ENCODE assay signal across 20 cellular contexts in genomic region chr3:69160107-69160506, GRCh38. TPM values are rescaled to one million over a fixed set of nuclear protein-coding genes. Genes with fewer than 3 reads are reported as not detected.
"Had no signal": no experiment of that assay in that cellular context is flagged by ENCODE, and none has a peak within 500 bp of the region (broad histone marks: within the 10 kb centered on the region; RNA-seq: fewer than 3 reads in every experiment).

No MANE protein-coding gene starts in this region.

- H3K36me3 ChIP-seq: brain microvascular endothelial cell, cardiac muscle cell had no signal

- H3K9me3 Mint-ChIP-seq: activated B cell treated with CpG ODN at 0.5 μM for 24 hours; activated CD4-positive, alpha-beta memory T cell treated with anti-CD3 and anti-CD28 coated beads, Interleukin-2, amount 10 ng/mL, durations not matched to agents 7 days and 5 days; activated naive CD4-positive, alpha-beta T cell treated with anti-CD3 and anti-CD28 coated beads, Interleukin-2, amount 50 U/mL, for 24 hours had no signal

- H3K4me3 Mint-ChIP-seq: activated B cell treated with CpG ODN at 0.5 μM for 24 hours; activated naive CD4-positive, alpha-beta T cell treated with anti-CD3 and anti-CD28 coated beads, Interleukin-2, amount 50 U/mL, for 24 hours; T-helper 17 cell had no signal

- H3K4me3 ChIP-seq: cardiac muscle cell had no signal

- DNase-seq: activated B cell treated with CpG ODN at 0.5 μM for 24 hours; activated CD4-positive, alpha-beta memory T cell treated with anti-CD3 and anti-CD28 coated beads, Interleukin-2, amount 10 ng/mL, durations not matched to agents 7 days and 5 days; activated CD4-positive, alpha-beta T cell treated with anti-CD3 and anti-CD28 coated beads, Interleukin-2, amount 50 U/mL, for 1 hour; activated T-cell treated with anti-CD3 and anti-CD28 coated beads, Interleukin-2, amount 50 U/mL, for 48 hours; brain microvascular endothelial cell; Kasumi-1; KBM-7; NCI-H1105 treated with DMSO at 0.1 percent for 48 hours; NCI-H1436 treated with DMSO at 0.1 percent for 48 hours; NCI-H187; NCI-H2081 treated with DMSO at 0.1 percent for 48 hours; NCI-H446; NCI-H524; SIG-M5; T-helper 17 cell; T1000 had no signal

- H3K36me3 Mint-ChIP-seq: activated naive CD4-positive, alpha-beta T cell treated with anti-CD3 and anti-CD28 coated beads, Interleukin-2, amount 50 U/mL, for 24 hours had no signal

- H3K27ac ChIP-seq: brain microvascular endothelial cell, cardiac muscle cell had no signal

- H3K4me1 Mint-ChIP-seq: activated B cell treated with CpG ODN at 0.5 μM for 24 hours had no signal

- H3K27me3 ChIP-seq: brain microvascular endothelial cell, cardiac muscle cell had no signal

- H3K27ac Mint-ChIP-seq: activated B cell treated with CpG ODN at 0.5 μM for 24 hours; activated CD4-positive, alpha-beta memory T cell treated with anti-CD3 and anti-CD28 coated beads, Interleukin-2, amount 10 ng/mL, durations not matched to agents 7 days and 5 days; activated naive CD4-positive, alpha-beta T cell treated with anti-CD3 and anti-CD28 coated beads, Interleukin-2, amount 50 U/mL, for 24 hours; T-helper 17 cell had no signal

- H3K27me3 Mint-ChIP-seq: activated naive CD4-positive, alpha-beta T cell treated with anti-CD3 and anti-CD28 coated beads, Interleukin-2, amount 50 U/mL, for 24 hours had no signal

- ATAC-seq: T-helper 17 cell had no signal

- FAIRE-seq: TTC549 had no signal

RNA-seq across cellular contexts. Expression of gene LMOD3, which starts 37.7 kb away (rescaled TPM):
- total RNA-seq: activated B cell treated with CpG ODN at 0.5 μM for 24 hours; activated CD4-positive, alpha-beta memory T cell treated with anti-CD3 and anti-CD28 coated beads, Interleukin-2, amount 10 ng/mL, durations not matched to agents 7 days and 5 days; RPMI7951; T-helper 17 cell had no signal
